16 cellular contexts compared by ENCODE assay signal in the genomic region with DNA sequence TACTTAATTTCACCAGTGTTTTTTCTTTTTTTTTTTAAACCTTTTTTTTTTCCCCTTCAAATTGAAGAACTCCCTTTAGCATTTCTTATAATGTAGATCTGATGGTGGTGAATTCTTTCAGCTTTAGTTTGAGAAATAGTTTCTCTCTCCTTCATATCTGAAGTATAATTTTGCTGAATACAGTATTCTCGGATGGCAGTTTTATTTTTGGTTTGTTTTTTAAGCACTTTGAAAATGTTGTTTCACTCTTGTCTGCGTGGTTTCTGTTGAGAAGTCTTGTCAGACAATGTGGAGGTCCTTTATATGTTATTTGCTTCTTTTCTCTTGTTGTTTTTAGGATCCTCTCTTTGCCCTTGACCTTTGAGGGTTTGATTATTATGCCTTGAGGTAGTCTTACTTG.
DNase-seq lines count a peak whose midpoint lies in the region; ATAC-seq, FAIRE-seq and TF ChIP-seq lines count a peak whose summit lies in the region.
"Had no signal": no experiment of that assay in that cellular context is flagged by ENCODE, and none has a peak within 500 bp of the region (broad histone marks: within the 10 kb centered on the region; RNA-seq: fewer than 3 reads in every experiment).

No MANE protein-coding gene starts in this region.

- no peaks in the 10 kb centered on the region for H3K27me3 ChIP-seq in KMS-11 (ENCODE audit: insufficient read depth, low read depth)
- H3K27me3 ChIP-seq: BLaER1 had no signal

- peak; percentile 82 for FAIRE-seq in TTC549 (lab: Jason Lieb, UNC)
- FAIRE-seq: GM12891, H1 had no signal

- peak overlapping the region; percentile 18; the same call in 1 of the 2 replicates for H3K27ac ChIP-seq in KMS-11
- H3K27ac ChIP-seq: 22Rv1, BLaER1 had no signal

- no peaks in the 10 kb centered on the region for H3K36me3 ChIP-seq in KMS-11 (ENCODE audit: insufficient read depth)
- H3K36me3 ChIP-seq: BLaER1, HAP-1 had no signal

- TF ChIP-seq CTCF in KMS-11 (conservative IDR thresholded peaks at IDR 0.05; ENCODE audit: low read depth, low read length), result no peak

- no peaks in the 10 kb centered on the region for H3K79me2 ChIP-seq in KMS-11 (ENCODE audit: insufficient read depth, low read depth)

- DNase-seq in DMS53 (lab: John Stamatoyannopoulos, UW), result peak; percentile 6
- DNase-seq in DMS53 treated with DMSO at 0.1 percent for 48 hours (lab: John Stamatoyannopoulos, UW; ENCODE audit: unreplicated experiment), result no peak
- peak; percentile 17 for DNase-seq in left kidney (ENCODE audit: low read depth, low spot score)
- DNase-seq in SIG-M5 treated with dmso at 0.1 percent for 504 hours (lab: John Stamatoyannopoulos, UW; ENCODE audit: unreplicated experiment), result no peak
- no peak for DNase-seq in DMS153 (lab: John Stamatoyannopoulos, UW)
- DNase-seq: AML-193, HFFc6, KBM-7 had no signal

- no peak overlapping the region; the same call in 1 of the 2 replicates for H3K4me2 ChIP-seq in KMS-11
- H3K4me2 ChIP-seq: BLaER1 had no signal

- no peaks in the 10 kb centered on the region for H4K20me1 ChIP-seq in KMS-11 (ENCODE audit: insufficient read depth)
- H4K20me1 ChIP-seq: BLaER1 had no signal

- peaks cover 14% of the 10 kb centered on the region for H3K4me1 ChIP-seq in KMS-11 (ENCODE audit: low read depth, poor library complexity, severe bottlenecking)
- H3K4me1 ChIP-seq: BLaER1, HAP-1 had no signal

- no peak overlapping the region for H3K4me3 ChIP-seq in KMS-11 (IDR thresholded peaks at IDR 0.05; ENCODE audit: insufficient read depth, low read depth, low read length)
- H3K4me3 ChIP-seq: BLaER1, HAP-1 had no signal

- no peak overlapping the region for H3K9ac ChIP-seq in KMS-11
- H3K9ac ChIP-seq: BLaER1 had no signal

- H2AFZ ChIP-seq in KMS-11 (ENCODE audit: low read depth), result no peak overlapping the region

- ATAC-seq in GM21447 (IDR thresholded peaks at IDR 0.05; ENCODE audit: unreplicated experiment), result no peak

Comparison
In these comparisons a context has a peak if more than half of its experiments do, and no peak if none do; other contexts are left out.
1. DNase-seq: peak in DMS53 (single experiment) and left kidney (single experiment); none in DMS53 treated with DMSO at 0.1 percent for 48 hours (single experiment), SIG-M5 treated with dmso at 0.1 percent for 504 hours (single experiment) and DMS153 (single experiment).